Comparison of ENCODE assay signal across 8 cellular contexts in the genomic region with DNA sequence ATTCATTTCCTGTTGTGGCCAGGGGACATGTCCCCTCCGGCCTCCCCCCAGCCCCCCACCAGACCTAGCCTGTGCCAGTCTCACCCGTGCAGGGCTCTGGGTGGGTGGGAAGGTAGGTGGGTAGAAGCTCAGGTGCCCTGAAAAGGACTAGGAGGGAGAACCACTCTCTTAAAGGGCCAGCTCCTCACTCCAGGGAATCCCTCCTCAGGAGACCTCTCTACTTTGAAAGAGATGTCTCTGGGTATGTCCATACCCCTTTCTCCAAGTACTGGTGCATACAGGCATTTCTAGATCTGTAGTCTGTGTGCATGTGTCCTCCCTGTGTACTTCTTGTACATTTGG.
DNase-seq lines count a peak whose midpoint lies in the region; ATAC-seq and TF ChIP-seq lines count a peak whose summit lies in the region.

No MANE protein-coding gene starts in this region.

- H2AFZ ChIP-seq in DND-41 (ENCODE audit: low read depth, low read length) (no peak overlapping the region), fibroblast of lung (ENCODE audit: low read length) (no peak overlapping the region)

- TF ChIP-seq CTCF in DND-41 (IDR thresholded peaks at IDR 0.05; ENCODE audit: borderline replicate concordance, extremely low read depth, low read length, poor library complexity, severe bottlenecking) = no peak
- no peak for TF ChIP-seq CTCF in fibroblast of lung (conservative IDR thresholded peaks at IDR 0.05 in 1 of 2, IDR thresholded peaks at IDR 0.05 in 1 of 2; ENCODE audit: low read depth in 1 of 2, low read length in 2 of 2)
- TF ChIP-seq CTCF in psoas muscle (IDR thresholded peaks at IDR 0.05) = no peak

- peaks cover 25% of the 10 kb centered on the region for H3K4me1 ChIP-seq in DND-41 (ENCODE audit: insufficient read depth, low read length)
- peaks cover 38% of the 10 kb centered on the region for H3K4me1 ChIP-seq in SJSA1 (replicated peaks)
- peaks cover 8% of the 10 kb centered on the region for H3K4me1 ChIP-seq in fibroblast of lung (ENCODE audit: control insufficient read depth, extremely low read depth, insufficient read depth, low read length)
- H3K4me1 ChIP-seq in psoas muscle = peaks cover 7% of the 10 kb centered on the region

- ATAC-seq in DND-41 (ENCODE audit: insufficient read depth, low read depth) (no peak), psoas muscle (no peak), HG02973 (IDR thresholded peaks at IDR 0.05; ENCODE audit: unreplicated experiment) (no peak)

- H4K20me1 ChIP-seq in DND-41 (ENCODE audit: insufficient read depth, low read length) (0 out of 2 replicates have a peak, but pooled peaks cover 9% of the 10 kb centered on the region), fibroblast of lung (ENCODE audit: control insufficient read depth, extremely low read depth, insufficient read depth, low read length) (no peaks in the 10 kb centered on the region)

- H3K27ac ChIP-seq in DND-41 (ENCODE audit: low read length) = no peak overlapping the region
- no peak overlapping the region for H3K27ac ChIP-seq in SJSA1
- no peak overlapping the region for H3K27ac ChIP-seq in fibroblast of lung (ENCODE audit: insufficient read depth, low read length)
- peak overlapping the region; percentile 14 for H3K27ac ChIP-seq in psoas muscle

- intact Hi-C loops in psoas muscle (cut with DNase I) = no loop called here

- H3K36me3 ChIP-seq in DND-41 (ENCODE audit: insufficient read depth, low read length) (no peaks in the 10 kb centered on the region), SJSA1 (no peaks in the 10 kb centered on the region), fibroblast of lung (ENCODE audit: control insufficient read depth, insufficient read depth, low read length) (no peaks in the 10 kb centered on the region), psoas muscle (ENCODE audit: insufficient read depth in 1 of 2, low read depth in 1 of 2) (no peaks in the 10 kb centered on the region)

- DNase-seq in DND-41 = no peak
- no peak for DNase-seq in SJSA1 (ENCODE audit: low read depth in 1 of 2, low spot score in 2 of 2)
- DNase-seq in fibroblast of lung (ENCODE audit: low read depth in 2 of 2) = no peak
- DNase-seq in psoas muscle = no peak
- DNase-seq in HCEC 1CT = no peak
- no peak for DNase-seq in stimulated activated CD4-positive, alpha-beta T cell treated with anti-CD3 and anti-CD28 coated beads, Interleukin-4, amount 100 ng/mL, for 24 hours
- DNase-seq in T1000 (lab: John Stamatoyannopoulos, UW) = no peak

- H3K9me3 ChIP-seq in DND-41 (ENCODE audit: insufficient read depth, low read length, severe bottlenecking) (no peaks in the 10 kb centered on the region), SJSA1 (replicated peaks) (0 out of 2 replicates have a peak, but pooled peaks cover 2% of the 10 kb centered on the region), fibroblast of lung (ENCODE audit: control insufficient read depth, insufficient read depth, low read depth, low read length) (no peaks in the 10 kb centered on the region), psoas muscle (no peaks in the 10 kb centered on the region)

- peak overlapping the region; percentile 32; the same call in 1 of the 2 replicates for H3K4me2 ChIP-seq in DND-41 (ENCODE audit: insufficient read depth, low read length)
- peak overlapping the region; percentile 100 for H3K4me2 ChIP-seq in fibroblast of lung (ENCODE audit: extremely low read depth, insufficient read depth, low read length)

- H3K79me2 ChIP-seq in DND-41 (ENCODE audit: insufficient read depth, low read length) (no peaks in the 10 kb centered on the region), fibroblast of lung (ENCODE audit: control insufficient read depth, insufficient read depth, low read length) (no peaks in the 10 kb centered on the region)

- H3K4me3 ChIP-seq in DND-41 (ENCODE audit: low read depth in 1 of 2, low read length in 2 of 2) (no peak overlapping the region), SJSA1 (peak overlapping the region; percentile 44; the same call in 1 of the 2 replicates), fibroblast of lung (replicated peaks in 1 of 4; ENCODE audit: control extremely low read depth in 1 of 4, insufficient read depth in 1 of 4, low read depth in 3 of 4, low read length in 4 of 4) (peak overlapping the region; percentile 18 to 79 (median 65)), psoas muscle (peak overlapping the region; percentile 73)

- 0 to 10% (median 0%) methylated on average over 2 of the region's 2 CpGs for WGBS in psoas muscle, 3 donors

- peaks cover 36% of the 10 kb centered on the region for H3K27me3 ChIP-seq in DND-41 (ENCODE audit: insufficient read depth, low read length, poor library complexity)
- peaks cover 24% of the 10 kb centered on the region for H3K27me3 ChIP-seq in SJSA1 (replicated peaks)
- H3K27me3 ChIP-seq in fibroblast of lung (ENCODE audit: control insufficient read depth, insufficient read depth, low read length) = peaks cover 8% of the 10 kb centered on the region
- peaks cover 0 to 40% (median 14%) of the 10 kb centered on the region in 3 donors for H3K27me3 ChIP-seq in psoas muscle (ENCODE audit: insufficient read depth in 3 of 3, low read length in 2 of 3)

- H3K9ac ChIP-seq in DND-41 (ENCODE audit: low read depth, low read length) (no peak overlapping the region), fibroblast of lung (ENCODE audit: insufficient read depth, low read length) (no peak overlapping the region)

Comparison
In these comparisons a context has a peak if more than half of its experiments do, and no peak if none do; other contexts are left out.
1. H3K4me3 ChIP-seq: peak in SJSA1 (single experiment), fibroblast of lung (4 of 4) and psoas muscle (single experiment); none in DND-41 (0 of 2).